ENCODE assay signal across 23 cellular contexts in genomic region chr14:65440230-65440629, GRCh38. TPM values are rescaled to one million over a fixed set of nuclear protein-coding genes. Genes with fewer than 3 reads are reported as not detected.
DNase-seq lines count a peak whose midpoint lies in the region; ATAC-seq, FAIRE-seq and TF ChIP-seq lines count a peak whose summit lies in the region.
"Had no signal": no experiment of that assay in that cellular context is flagged by ENCODE, and none has a peak within 500 bp of the region (broad histone marks: within the 10 kb centered on the region; RNA-seq: fewer than 3 reads in every experiment).

No MANE protein-coding gene starts in this region.

- H3K4me1 Mint-ChIP-seq in activated naive CD8-positive, alpha-beta T cell treated with anti-CD3 and anti-CD28 coated beads, Interleukin-2, amount 10 ng/mL, durations not matched to agents 7 days and 5 days = peaks cover 41% of the 10 kb centered on the region
- peaks cover 50% of the 10 kb centered on the region for H3K4me1 Mint-ChIP-seq in activated naive CD8-positive, alpha-beta T cell treated with anti-CD3 and anti-CD28 coated beads for 36 hours
- H3K4me1 Mint-ChIP-seq in memory B cell = peaks cover 20% of the 10 kb centered on the region
- H3K4me1 Mint-ChIP-seq: CD14-positive monocyte had no signal

- CTCF ChIA-PET in K562 (lab: Yijun Ruan, JAX; ENCODE audit: low intra/inter-chr PET ratio) = interaction anchor here (1.1 kb wide), 1 partner anchor 8 kb away, joined by 3 read pairs; no protein-coding TSS in a partner anchor

- H3K36me3 ChIP-seq in K562 (ENCODE audit: control insufficient read depth, insufficient read depth, low read length) = no peaks in the 10 kb centered on the region
- H3K36me3 ChIP-seq in right atrium auricular region = no peaks in the 10 kb centered on the region
- H3K36me3 ChIP-seq: BE2C had no signal

- H3K36me3 Mint-ChIP-seq in activated naive CD8-positive, alpha-beta T cell treated with anti-CD3 and anti-CD28 coated beads, Interleukin-2, amount 10 ng/mL, durations not matched to agents 7 days and 5 days = peaks cover 56% of the 10 kb centered on the region
- H3K36me3 Mint-ChIP-seq in activated naive CD8-positive, alpha-beta T cell treated with anti-CD3 and anti-CD28 coated beads for 36 hours = peaks cover 47% of the 10 kb centered on the region
- H3K36me3 Mint-ChIP-seq in memory B cell = peaks cover 22% of the 10 kb centered on the region

- in situ Hi-C loops in K562 (cut with MboI) = no loop called here

- no peaks in the 10 kb centered on the region for H3K9me1 ChIP-seq in K562 (ENCODE audit: control insufficient read depth, insufficient read depth, low read length)

- no peaks in the 10 kb centered on the region for H3K27me3 ChIP-seq in K562 (ENCODE audit: control insufficient read depth in 2 of 2, insufficient read depth in 2 of 2, low read length in 2 of 2)
- no peaks in the 10 kb centered on the region for H3K27me3 ChIP-seq in right atrium auricular region
- H3K27me3 ChIP-seq: BE2C, BLaER1 had no signal

- no peak overlapping the region for H3K4me2 ChIP-seq in K562 (ENCODE audit: insufficient read depth, low read length)
- H3K4me2 ChIP-seq: BLaER1 had no signal

- FAIRE-seq in K562 (lab: Jason Lieb, UNC) = no peak
- FAIRE-seq: A204.1, G401.6, GM12891, GM19239 had no signal

- POLR2A ChIA-PET in activated naive CD8-positive, alpha-beta T cell treated with anti-CD3 and anti-CD28 coated beads, Interleukin-2, amount 10 ng/mL, durations not matched to agents 7 days and 5 days (lab: Charles Lee) = interaction anchor here (1.5 kb wide), 1 partner anchor 28 kb away, joined by 4 read pairs; the partner anchor contains the start of gene FUT8
- POLR2A ChIA-PET in K562 (lab: Yijun Ruan, JAX) = interaction anchor here (0.7 to 0.9 kb wide), 3 partner anchors 11 to 152 kb away, joined by 3 read pairs; no protein-coding TSS in a partner anchor

- TF ChIP-seq POLR2A in K562 (conservative IDR thresholded peaks at IDR 0.05) = no peak

- no peak for ATAC-seq in activated naive CD8-positive, alpha-beta T cell treated with anti-CD3 and anti-CD28 coated beads, Interleukin-2, amount 10 ng/mL, durations not matched to agents 7 days and 5 days (ENCODE audit: low read depth)
- no peak for ATAC-seq in K562
- ATAC-seq in memory B cell (ENCODE audit: low read depth) = no peak
- ATAC-seq in GM19467 (IDR thresholded peaks at IDR 0.05; ENCODE audit: unreplicated experiment) = no peak

- H3K4me3 Mint-ChIP-seq in activated naive CD8-positive, alpha-beta T cell treated with anti-CD3 and anti-CD28 coated beads, Interleukin-2, amount 10 ng/mL, durations not matched to agents 7 days and 5 days = no peak overlapping the region
- no peak overlapping the region for H3K4me3 Mint-ChIP-seq in activated naive CD8-positive, alpha-beta T cell treated with anti-CD3 and anti-CD28 coated beads for 36 hours
- H3K4me3 Mint-ChIP-seq in memory B cell = no peak overlapping the region
- H3K4me3 Mint-ChIP-seq: CD14-positive monocyte; CD4-positive, alpha-beta memory T cell; CD4-positive, CD25-positive, alpha-beta regulatory T cell; CD8-positive, alpha-beta memory T cell had no signal

- no peak overlapping the region for H3K4me3 ChIP-seq in K562
- no peak overlapping the region for H3K4me3 ChIP-seq in right atrium auricular region
- H3K4me3 ChIP-seq: BLaER1 had no signal

- H3K9ac ChIP-seq in K562 (ENCODE audit: insufficient read depth in 1 of 2, low read depth in 2 of 2, low read length in 2 of 2) = no peak overlapping the region
- H3K9ac ChIP-seq: BLaER1 had no signal

- H3K9me3 Mint-ChIP-seq in activated naive CD8-positive, alpha-beta T cell treated with anti-CD3 and anti-CD28 coated beads, Interleukin-2, amount 10 ng/mL, durations not matched to agents 7 days and 5 days = peaks cover 12% of the 10 kb centered on the region
- H3K9me3 Mint-ChIP-seq in activated naive CD8-positive, alpha-beta T cell treated with anti-CD3 and anti-CD28 coated beads for 36 hours = peaks cover 10% of the 10 kb centered on the region
- H3K9me3 Mint-ChIP-seq in memory B cell = peaks cover 3% of the 10 kb centered on the region

- TF ChIP-seq CTCF in K562 (IDR thresholded peaks at IDR 0.05 in 2 of 3, conservative IDR thresholded peaks at IDR 0.05 in 1 of 3; ENCODE audit: insufficient read depth in 2 of 3, low read depth in 1 of 3, low read length in 3 of 3) = no peak
- TF ChIP-seq CTCF in right atrium auricular region (IDR thresholded peaks at IDR 0.05) = no peak

- peak overlapping the region; percentile 80; the same call in 2 of the 3 replicates for H3K27ac ChIP-seq in K562 (ENCODE audit: extremely low read depth, low read depth, low read length)
- H3K27ac ChIP-seq in right atrium auricular region = no peak overlapping the region
- H3K27ac ChIP-seq: BLaER1 had no signal

- WGBS in K562 (ENCODE audit: insufficient coverage, low coverage, missing lambda C conversion rate) = 83% methylated on average over 1 of the region's 1 CpG

- no peak for TF ChIP-seq RAD21 in K562 (CRISPR knock-in tag; conservative IDR thresholded peaks at IDR 0.05 in 1 of 2, IDR thresholded peaks at IDR 0.05 in 1 of 2)

- no peaks in the 10 kb centered on the region for H3K27me3 Mint-ChIP-seq in activated naive CD8-positive, alpha-beta T cell treated with anti-CD3 and anti-CD28 coated beads, Interleukin-2, amount 10 ng/mL, durations not matched to agents 7 days and 5 days
- H3K27me3 Mint-ChIP-seq in activated naive CD8-positive, alpha-beta T cell treated with anti-CD3 and anti-CD28 coated beads for 36 hours = no peaks in the 10 kb centered on the region
- no peaks in the 10 kb centered on the region for H3K27me3 Mint-ChIP-seq in memory B cell
- H3K27me3 Mint-ChIP-seq: CD4-positive, alpha-beta memory T cell; CD4-positive, CD25-positive, alpha-beta regulatory T cell; CD8-positive, alpha-beta memory T cell had no signal

- intact Hi-C loops in K562 (cut with micrococcal nuclease) = no loop called here

- H3K27ac Mint-ChIP-seq in activated naive CD8-positive, alpha-beta T cell treated with anti-CD3 and anti-CD28 coated beads, Interleukin-2, amount 10 ng/mL, durations not matched to agents 7 days and 5 days = peak overlapping the region; percentile 11
- no peak overlapping the region for H3K27ac Mint-ChIP-seq in activated naive CD8-positive, alpha-beta T cell treated with anti-CD3 and anti-CD28 coated beads for 36 hours
- peak overlapping the region; percentile 56 for H3K27ac Mint-ChIP-seq in memory B cell

- no TSS peak for BruUV-seq in K562 (replicated peaks; lab: Mats Ljungman, UMichigan)

- peaks cover 24% of the 10 kb centered on the region for H3K79me2 ChIP-seq in K562 (ENCODE audit: control insufficient read depth, insufficient read depth, low read length)

- no peaks in the 10 kb centered on the region for H4K20me1 ChIP-seq in K562 (replicated peaks; ENCODE audit: control insufficient read depth, insufficient read depth, low read length)

- no peak for DNase-seq in activated naive CD8-positive, alpha-beta T cell treated with anti-CD3 and anti-CD28 coated beads, Interleukin-2, amount 10 ng/mL, durations not matched to agents 7 days and 5 days
- DNase-seq in activated naive CD8-positive, alpha-beta T cell treated with anti-CD3 and anti-CD28 coated beads for 36 hours = no peak
- no peak for DNase-seq in K562 (ENCODE audit: extremely low read depth in 1 of 4, low spot score in 3 of 4)
- no peak for DNase-seq in memory B cell (ENCODE audit: low spot score in 2 of 2)
- no peak for DNase-seq in right atrium auricular region (ENCODE audit: low spot score)
- DNase-seq: 8988T; ACHN; BE2C; C1 segment of cervical spinal cord; CD4-positive, alpha-beta memory T cell; CD4-positive, CD25-positive, alpha-beta regulatory T cell; CD8-positive, alpha-beta memory T cell; COR-L47; DMS 273 treated with DMSO at 0.1 percent for 48 hours; DMS79 treated with DMSO at 0.1 percent for 48 hours; GF-D8 had no signal

- H3K4me1 ChIP-seq in K562 (replicated peaks in 1 of 2; ENCODE audit: control insufficient read depth in 2 of 2, insufficient read depth in 2 of 2, low read length in 2 of 2) = peaks cover 0 to 33% of the 10 kb centered on the region in 2 experiments; a peak in 4 of 5 replicates
- no peaks in the 10 kb centered on the region for H3K4me1 ChIP-seq in right atrium auricular region

- no peak for TF ChIP-seq EP300 in K562 (IDR thresholded peaks at IDR 0.05; ENCODE audit: low read length)

- 0 out of 2 replicates have a peak overlapping the region, but pooled peaks have one; percentile 9 for H2AFZ ChIP-seq in K562 (ENCODE audit: low read depth, low read length)

- H3K9me3 ChIP-seq in K562 (replicated peaks; ENCODE audit: control insufficient read depth, insufficient read depth, low read depth, low read length) (no peaks in the 10 kb centered on the region; the same call in none of the 2 replicates), right atrium auricular region (no peaks in the 10 kb centered on the region)
- H3K9me3 ChIP-seq: BE2C had no signal

RNA-seq across cellular contexts. Expression of gene FUT8, which starts 27.7 kb away (rescaled TPM):
- total RNA-seq in activated naive CD8-positive, alpha-beta T cell treated with anti-CD3 and anti-CD28 coated beads, Interleukin-2, amount 10 ng/mL, durations not matched to agents 7 days and 5 days = 10 to 100 TPM; 82.7 to 86.4 TPM
- total RNA-seq in activated naive CD8-positive, alpha-beta T cell treated with anti-CD3 and anti-CD28 coated beads for 36 hours = 10 to 100 TPM; 58.6 to 65.6 TPM
- total RNA-seq in K562 (2011; cell fraction: chromatin; rRNA removed; ENCODE audit: low replicate concordance) = 12.8 and 21.0 TPM in 2 replicates
- total RNA-seq in K562 (2011; cell fraction: nucleolus; rRNA removed) = 9.8 and 10.1 TPM in 2 replicates
- total RNA-seq in K562 (2011; cell fraction: nucleoplasm; rRNA removed) = 13.3 and 16.0 TPM in 2 replicates
- total RNA-seq in K562 (2014; rRNA removed) (7.8 and 9.1 TPM in 2 replicates), K562 (2014; rRNA removed; fragmentation: Illumina TruSeq; extraction: Trizol) (10.6 and 11.9 TPM in 2 replicates), K562 (2015; rRNA removed; fragmentation: Illumina TruSeq; extraction: Trizol) (14.7 and 15.2 TPM in 2 replicates), K562 (2021) (13.3 and 14.2 TPM in 2 replicates), right atrium auricular region (10 to 100 TPM in 1 of 2 donors, 1 to 10 TPM in 1; 9.5 to 13.5 TPM)
- polyA plus RNA-seq in K562 (2011; rRNA removed) (7.2 and 8.0 TPM in 2 replicates), K562 (2014; fragmentation: Illumina TruSeq; extraction: Trizol) (8.6 and 11.0 TPM in 2 replicates), K562 (2014; fragmentation: Nextera tagmentation; extraction: Ambion mirVana) (1 to 10 TPM; 4.1 to 6.0 TPM), K562 (2014; rRNA removed) (6.0 and 7.1 TPM in 2 replicates)
- polyA plus RNA-seq in K562 (2011; cell fraction: cytosol; rRNA removed) = 3.6 and 6.1 TPM in 2 replicates
- 4.1 and 4.7 TPM in 2 replicates for polyA plus RNA-seq in K562 (2011; cell fraction: nucleus; rRNA removed)
- 8.2 and 10.1 TPM in 2 replicates for polyA plus RNA-seq in K562 (2012)
- polyA minus RNA-seq in K562 (2011; rRNA and poly(A)+ RNA removed) = 13.7 and 19.0 TPM in 2 replicates
- polyA minus RNA-seq in K562 (2011; cell fraction: cytosol; rRNA and poly(A)+ RNA removed) = 3.4 and 3.8 TPM in 2 replicates
- 7.3 and 12.3 TPM in 2 replicates for polyA minus RNA-seq in K562 (2011; cell fraction: nucleus; rRNA and poly(A)+ RNA removed)
